16 cellular contexts compared by ENCODE assay signal in genomic region chr18:6855767-6856166, GRCh38.
"Had no signal": no experiment of that assay in that cellular context is flagged by ENCODE, and none has a peak within 500 bp of the region (broad histone marks: within the 10 kb centered on the region; RNA-seq: fewer than 3 reads in every experiment).

No MANE protein-coding gene starts in this region.

- DNase-seq: Kasumi-1, MM.1S, NCI-H1092 treated with DMSO at 0.1 percent for 48 hours, NCI-H1436, NCI-H187, NCI-H2029, NCI-H2081 treated with DMSO at 0.1 percent for 48 hours, NCI-H2171 treated with DMSO at 0.1 percent for 48 hours, NCI-H524, NCI-H526 treated with DMSO at 0.1 percent for 48 hours, NCI-H774, SHP77, SK-N-SH, SW 1271 had no signal

- H3K9me3 ChIP-seq: SK-N-SH had no signal

- H3K4me2 ChIP-seq: KMS-11, SK-N-SH had no signal

- H3K9ac ChIP-seq: KMS-11, SK-N-SH had no signal

- H3K27ac ChIP-seq: KMS-11, RWPE1 had no signal
